16 cellular contexts compared by ENCODE assay signal in genomic region chr1:205410581-205411298, GRCh38. TPM values are rescaled to one million over a fixed set of nuclear protein-coding genes. Genes with fewer than 3 reads are reported as not detected.
A peak's percentile ranks its signal among the peaks of the same experiment; 100 is the strongest.
DNase-seq lines count a peak whose midpoint lies in the region; ATAC-seq, FAIRE-seq and TF ChIP-seq lines count a peak whose summit lies in the region.
"Had no signal": no experiment of that assay in that cellular context is flagged by ENCODE, and none has a peak within 500 bp of the region (broad histone marks: within the 10 kb centered on the region; RNA-seq: fewer than 3 reads in every experiment).

No MANE protein-coding gene starts in this region.

- CTCF ChIA-PET in RWPE1 (lab: Yijun Ruan, JAX) = interaction anchor here (0.9 to 2.1 kb wide), 4 partner anchors 14 to 75 kb away, joined by 3 to 9 read pairs (median 4); no protein-coding TSS in a partner anchor

- FAIRE-seq in urothelium cell line (lab: Jason Lieb, UNC) = no peak
- FAIRE-seq: A549, GM19239, H1 had no signal

- H3K36me3 ChIP-seq in MG63 = no peaks in the 10 kb centered on the region
- no peaks in the 10 kb centered on the region for H3K36me3 ChIP-seq in HAP-1 (replicated peaks)

- peaks cover 18% of the 10 kb centered on the region for H3K27me3 ChIP-seq in MG63
- no peaks in the 10 kb centered on the region; the same call in 1 of the 2 replicates for H3K27me3 ChIP-seq in HAP-1 (ENCODE audit: low read depth)

- H3K4me1 ChIP-seq in HAP-1 = peaks cover 16% of the 10 kb centered on the region
- H3K4me1 ChIP-seq: A549, Caco-2 had no signal

- DNase-seq in MG63 = peak; percentile 9
- DNase-seq in RWPE1 (ENCODE audit: low spot score) = peak; percentile 25
- peak; percentile 15 for DNase-seq in left kidney (ENCODE audit: low read depth, low spot score)
- no peak for DNase-seq in urothelium cell line (ENCODE audit: low spot score)
- DNase-seq in glomerular visceral epithelial cell (ENCODE audit: extremely low spot score) = no peak
- no peak for DNase-seq in HAP-1 (ENCODE audit: low spot score in 2 of 2)
- DNase-seq: Caco-2; CD8-positive, alpha-beta T cell; DMS53; GF-D8; HCEC 1CT had no signal

- H3K4me3 ChIP-seq in MG63 (no peak overlapping the region), HAP-1 (no peak overlapping the region)
- H3K4me3 ChIP-seq: A549 had no signal

- no peak for TF ChIP-seq CTCF in RWPE1 (conservative IDR thresholded peaks at IDR 0.05; ENCODE audit: low read depth)

- H3K27ac ChIP-seq in RWPE1 = no peak overlapping the region
- H3K27ac ChIP-seq: A549 had no signal

- POLR2A ChIA-PET in RWPE1 (lab: Yijun Ruan, JAX; ENCODE audit: low non-redundant PET) = no interaction called here

- in situ Hi-C loops in HAP-1 (cut with MboI; ENCODE audit: low sequenced_read_pairs) = no loop called here

- no peaks in the 10 kb centered on the region for H3K9me3 ChIP-seq in MG63
- H3K9me3 ChIP-seq in HAP-1 = no peaks in the 10 kb centered on the region
- H3K9me3 ChIP-seq: Caco-2 had no signal

- no peak for ATAC-seq in HG02885 (IDR thresholded peaks at IDR 0.05; ENCODE audit: poor library complexity, unreplicated experiment)
- ATAC-seq: CD8-positive, alpha-beta T cell had no signal

RNA-seq across cellular contexts. Expression of gene LEMD1, which starts 11.1 kb away (rescaled TPM):
- not detected in 2 replicates for total RNA-seq in MG63 (2014; rRNA removed; shearing (Covaris generic); ENCODE audit: low replicate concordance)
- total RNA-seq: Caco-2; CD8-positive, alpha-beta T cell; HT1080 had no signal

RNA-seq across cellular contexts. Expression of gene BLACAT1, which starts 45.1 kb away (rescaled TPM):
- not detected in 2 replicates for total RNA-seq in MG63 (2014; rRNA removed; shearing (Covaris generic); ENCODE audit: low replicate concordance)
- total RNA-seq: CD8-positive, alpha-beta T cell had no signal

RNA-seq across cellular contexts. Expression of gene KLHDC8A, which starts 54.0 kb away (rescaled TPM):
- not detected in 2 replicates for total RNA-seq in MG63 (2014; rRNA removed; shearing (Covaris generic); ENCODE audit: low replicate concordance)
- total RNA-seq: Caco-2; CD8-positive, alpha-beta T cell; HT1080 had no signal

Comparison
In these comparisons a context has a peak if more than half of its experiments do, and no peak if none do; other contexts are left out.
1. DNase-seq: peak in MG63 (single experiment), RWPE1 (single experiment) and left kidney (single experiment); none in urothelium cell line (single experiment), glomerular visceral epithelial cell (single experiment) and HAP-1 (0 of 2).